In genomic region chr10:91887075-91887899, GRCh38 we compare ENCODE assay signal across 8 cellular contexts. TPM values are rescaled to one million over a fixed set of nuclear protein-coding genes. Genes with fewer than 3 reads are reported as not detected.
A peak's percentile ranks its signal among the peaks of the same experiment; 100 is the strongest.
DNase-seq lines count a peak whose midpoint lies in the region; ATAC-seq and TF ChIP-seq lines count a peak whose summit lies in the region.

No MANE protein-coding gene starts in this region.

- no peaks in the 10 kb centered on the region for H4K20me1 ChIP-seq in Loucy (ENCODE audit: insufficient read depth, low read length, poor library complexity, severe bottlenecking)
- H4K20me1 ChIP-seq in neural progenitor cell (ENCODE audit: low read depth) = no peaks in the 10 kb centered on the region

- H2AFZ ChIP-seq in Loucy (ENCODE audit: low read length) (peak overlapping the region; percentile 52), neural progenitor cell (replicated peaks) (peak overlapping the region; percentile 1)

- peaks cover 2% of the 10 kb centered on the region for H3K9me3 Mint-ChIP-seq in neural progenitor cell

- DNase-seq in DMS114 treated with DMSO at 0.1 percent for 48 hours (lab: John Stamatoyannopoulos, UW; ENCODE audit: unreplicated experiment) (peak; percentile 66), neural progenitor cell (ENCODE audit: low spot score) (peak; percentile 96)
- DNase-seq in activated gamma-delta T cell treated with anti-CD3 and anti-CD28 coated beads, Interleukin-2, amount 50 U/mL, for 16 hours (ENCODE audit: low read depth) = peak; percentile 11
- no peak for DNase-seq in effector CD8-positive, alpha-beta T cell (lab: John Stamatoyannopoulos, UW)

- H3K4me1 Mint-ChIP-seq in neural progenitor cell = peaks cover 75% of the 10 kb centered on the region

- ATAC-seq in gastroesophageal sphincter (peak; percentile 56), HG02938 (IDR thresholded peaks at IDR 0.05; ENCODE audit: unreplicated experiment) (no peak), GM21423 (IDR thresholded peaks at IDR 0.05; ENCODE audit: unreplicated experiment) (no peak)

- no peaks in the 10 kb centered on the region for H3K79me2 ChIP-seq in Loucy (ENCODE audit: insufficient read depth, low read length)
- no peaks in the 10 kb centered on the region for H3K79me2 ChIP-seq in neural progenitor cell (ENCODE audit: low read depth)

- H3K4me3 ChIP-seq in Loucy (ENCODE audit: low read length, poor library complexity, severe bottlenecking) (peak overlapping the region; percentile 66), gastroesophageal sphincter (peak overlapping the region; percentile 48 to 63), neural progenitor cell (peak overlapping the region; percentile 31)

- peak overlapping the region; percentile 100 for H3K27ac Mint-ChIP-seq in neural progenitor cell

- H3K36me3 ChIP-seq in Loucy (ENCODE audit: insufficient read depth, low read length) = no peaks in the 10 kb centered on the region
- H3K36me3 ChIP-seq in gastroesophageal sphincter = no peaks in the 10 kb centered on the region
- H3K36me3 ChIP-seq in neural progenitor cell = no peaks in the 10 kb centered on the region

- TF ChIP-seq POLR2A in gastroesophageal sphincter (IDR thresholded peaks at IDR 0.05) = no peak

- no peaks in the 10 kb centered on the region for H3F3A ChIP-seq in Loucy (ENCODE audit: low read depth)
- H3F3A ChIP-seq in neural progenitor cell (ENCODE audit: low read depth) = peaks cover 79% of the 10 kb centered on the region

- H3K36me3 Mint-ChIP-seq in neural progenitor cell = no peaks in the 10 kb centered on the region

- H3K27me3 Mint-ChIP-seq in neural progenitor cell (ENCODE audit: insufficient read depth, low read depth) = peaks cover 7% of the 10 kb centered on the region

- WGBS in gastroesophageal sphincter (ENCODE audit: low coverage in 1 of 2), 2 donors = 0 to 3% methylated on average over 14 to 27 of the region's 60 CpGs

- peak overlapping the region; percentile 22 for H3K9ac ChIP-seq in Loucy (ENCODE audit: low read depth, low read length, poor library complexity, severe bottlenecking)
- peak overlapping the region; percentile 4 for H3K9ac ChIP-seq in neural progenitor cell

- no peaks in the 10 kb centered on the region for H3K9me3 ChIP-seq in Loucy (ENCODE audit: insufficient read depth, low read depth, low read length)
- H3K9me3 ChIP-seq in gastroesophageal sphincter = no peaks in the 10 kb centered on the region
- no peaks in the 10 kb centered on the region for H3K9me3 ChIP-seq in neural progenitor cell (ENCODE audit: low read depth)

- peak overlapping the region in 1 of 4 donors; percentile 43 for H3K27ac ChIP-seq in gastroesophageal sphincter
- peak overlapping the region; percentile 97 for H3K27ac ChIP-seq in neural progenitor cell

- no peak for TF ChIP-seq CTCF in Loucy (conservative IDR thresholded peaks at IDR 0.05; ENCODE audit: low read length)
- TF ChIP-seq CTCF in gastroesophageal sphincter (IDR thresholded peaks at IDR 0.05) = no peak
- no peak for TF ChIP-seq CTCF in neural progenitor cell (IDR thresholded peaks at IDR 0.05)

- no peak for TF ChIP-seq EP300 in gastroesophageal sphincter (IDR thresholded peaks at IDR 0.05)

- H3K27me3 ChIP-seq in Loucy (ENCODE audit: insufficient read depth, low read length, poor library complexity, severe bottlenecking) = no peaks in the 10 kb centered on the region
- H3K27me3 ChIP-seq in gastroesophageal sphincter = no peaks in the 10 kb centered on the region
- peaks cover 9% of the 10 kb centered on the region for H3K27me3 ChIP-seq in neural progenitor cell

- peak overlapping the region; percentile 79 for H3K4me3 Mint-ChIP-seq in neural progenitor cell

- peaks cover 4% of the 10 kb centered on the region for H3K4me1 ChIP-seq in Loucy (ENCODE audit: insufficient read depth, low read length, poor library complexity, severe bottlenecking)
- peaks cover 4 to 37% (median 9%) of the 10 kb centered on the region in 3 donors for H3K4me1 ChIP-seq in gastroesophageal sphincter
- H3K4me1 ChIP-seq in neural progenitor cell = peaks cover 78% of the 10 kb centered on the region

- H3K9me2 ChIP-seq in Loucy (replicated peaks; ENCODE audit: low read depth, low read length) = no peaks in the 10 kb centered on the region

- peak overlapping the region; percentile 65 for H3K4me2 ChIP-seq in Loucy (ENCODE audit: low read depth, low read length, poor library complexity, severe bottlenecking)
- peak overlapping the region; percentile 75 for H3K4me2 ChIP-seq in neural progenitor cell

RNA-seq across cellular contexts. Expression of gene FGFBP3, which starts 22.0 kb away (rescaled TPM):
- 1 to 10 TPM in 2 of 4 donors, under 1 TPM in 1, not detected in 1; 0.50 to 1.4 (median 1.2) TPM for total RNA-seq in gastroesophageal sphincter
- 14.0 and 27.6 TPM in 2 replicates for total RNA-seq in neural progenitor cell (ENCODE audit: low replicate concordance)

RNA-seq across cellular contexts. Expression of gene BTAF1, which starts 36.3 kb away (rescaled TPM):
- total RNA-seq in gastroesophageal sphincter = 10 to 100 TPM; 25.1 to 81.7 (median 36.2) TPM
- 87.3 and 127 TPM in 2 replicates for total RNA-seq in neural progenitor cell (ENCODE audit: low replicate concordance)
